ENCODE assay signal across 8 cellular contexts in genomic region chr1:45750298-45751038, GRCh38. TPM values are rescaled to one million over a fixed set of nuclear protein-coding genes. Genes with fewer than 3 reads are reported as not detected.
DNase-seq lines count a peak whose midpoint lies in the region; ATAC-seq and TF ChIP-seq lines count a peak whose summit lies in the region.

TSS of gene IPP (minus strand) at chr1:45750653. CDS start at chr1:45746411, 4,242 bp downstream.

- no peaks in the 10 kb centered on the region for H4K20me1 ChIP-seq in DND-41 (ENCODE audit: insufficient read depth, low read length)

- whole genome bisulfite sequencing in esophagus muscularis mucosa: under 1% methylated on average over 36 of the region's 58 CpGs

- H2AFZ ChIP-seq in DND-41 (ENCODE audit: low read depth, low read length): peak within 1 kb of the TSS; percentile 70

- peak; percentile 96 for DNase-seq in DND-41
- peak; percentile 90 to 98 (median 98) for DNase-seq in Peyer's patch
- DNase-seq in activated T-cell treated with anti-CD3 and anti-CD28 coated beads, Interleukin-2, amount 50 U/mL, for 48 hours: peak; percentile 97 to 98
- DNase-seq in esophagus muscularis mucosa (ENCODE audit: extremely low spot score): peak; percentile 98
- DNase-seq in myocyte (ENCODE audit: low read depth): peak; percentile 98
- peak; percentile 93 to 96 for DNase-seq in stimulated activated CD8-positive, alpha-beta memory T cell treated with anti-CD3 and anti-CD28 coated beads, Interleukin-7, amount 100 ng/mL, for 48 hours (ENCODE audit: extremely low read depth in 1 of 2, low read depth in 1 of 2)

- TF ChIP-seq CTCF in DND-41 (IDR thresholded peaks at IDR 0.05; ENCODE audit: borderline replicate concordance, extremely low read depth, low read length, poor library complexity, severe bottlenecking) (peak; percentile 45), Peyer's patch (IDR thresholded peaks at IDR 0.05) (peak in 3 of 6 experiments; percentile 21 to 38 (median 31)), esophagus muscularis mucosa (IDR thresholded peaks at IDR 0.05) (peak; percentile 22 to 44 (median 33))

- H3K4me3 ChIP-seq in DND-41 (ENCODE audit: low read depth in 1 of 2, low read length in 2 of 2) (peak within 1 kb of the TSS; percentile 40 to 60; a peak in 3 of 4 replicates), Peyer's patch (peak within 1 kb of the TSS; percentile 43 to 75 (median 61)), esophagus muscularis mucosa (peak within 1 kb of the TSS; percentile 68 to 70 (median 68))

- intact Hi-C loops in esophagus muscularis mucosa (cut with DNase I): loop anchor here (2.0 to 10.0 kb wide), 2 partner anchors 54 to 114 kb away; no protein-coding TSS in a partner anchor

- peaks cover 27% of the 10 kb centered on the region for H3K4me1 ChIP-seq in DND-41 (ENCODE audit: insufficient read depth, low read length)
- peaks cover 0 to 10% (median 0%) of the 10 kb centered on the region in 4 donors for H3K4me1 ChIP-seq in Peyer's patch
- H3K4me1 ChIP-seq in esophagus muscularis mucosa: peaks cover 7 to 34% (median 29%) of the 10 kb centered on the region in 4 donors

- TF ChIP-seq EP300 in esophagus muscularis mucosa (IDR thresholded peaks at IDR 0.05): no peak

- TF ChIP-seq POLR2A in Peyer's patch (IDR thresholded peaks at IDR 0.05) (peak; percentile 93 to 94), esophagus muscularis mucosa (IDR thresholded peaks at IDR 0.05; ENCODE audit: low read depth) (peak; percentile 93)

- peak; percentile 89 for ATAC-seq in DND-41 (ENCODE audit: insufficient read depth, low read depth)
- peak; percentile 91 for ATAC-seq in GM21737 (IDR thresholded peaks at IDR 0.05; ENCODE audit: unreplicated experiment)

- H3K27me3 ChIP-seq in DND-41 (ENCODE audit: insufficient read depth, low read length, poor library complexity) (no peaks in the 10 kb centered on the region), Peyer's patch (no peaks in the 10 kb centered on the region), esophagus muscularis mucosa (no peaks in the 10 kb centered on the region)

- H3K36me3 ChIP-seq in DND-41 (ENCODE audit: insufficient read depth, low read length): peaks cover 4% of the 10 kb centered on the region; the same call in 1 of the 2 replicates
- no peaks in the 10 kb centered on the region for H3K36me3 ChIP-seq in KOPT-K1 (ENCODE audit: insufficient read depth, low read length)
- no peaks in the 10 kb centered on the region for H3K36me3 ChIP-seq in Peyer's patch
- peaks cover 0 to 7% (median 3%) of the 10 kb centered on the region in 4 donors for H3K36me3 ChIP-seq in esophagus muscularis mucosa

- peak within 1 kb of the TSS; percentile 76 for H3K4me2 ChIP-seq in DND-41 (ENCODE audit: insufficient read depth, low read length)

- peaks cover 15% of the 10 kb centered on the region for H3K79me2 ChIP-seq in DND-41 (ENCODE audit: insufficient read depth, low read length)

- peak within 1 kb of the TSS; percentile 69 for H3K9ac ChIP-seq in DND-41 (ENCODE audit: low read depth, low read length)

- H3K27ac ChIP-seq in DND-41 (ENCODE audit: low read length) (peak within 1 kb of the TSS; percentile 84), KOPT-K1 (ENCODE audit: low read depth, low read length, poor library complexity, severe bottlenecking) (peak within 1 kb of the TSS; percentile 91), Peyer's patch (peak within 1 kb of the TSS; percentile 82 to 98 (median 95)), esophagus muscularis mucosa (replicated peaks in 1 of 4) (peak within 1 kb of the TSS; percentile 89 to 97 (median 96))

- peaks cover 19% of the 10 kb centered on the region for H3K9me3 ChIP-seq in DND-41 (ENCODE audit: insufficient read depth, low read length, severe bottlenecking)
- H3K9me3 ChIP-seq in KOPT-K1 (ENCODE audit: insufficient read depth, low read length, poor library complexity, severe bottlenecking): peaks cover 27% of the 10 kb centered on the region
- H3K9me3 ChIP-seq in Peyer's patch: peaks cover 0 to 3% (median 0%) of the 10 kb centered on the region in 4 donors
- H3K9me3 ChIP-seq in esophagus muscularis mucosa: peaks cover 0 to 4% (median 0%) of the 10 kb centered on the region in 4 donors

RNA-seq across cellular contexts. Expression of gene IPP, which starts in this region (rescaled TPM):
- total RNA-seq in Peyer's patch: 10 to 100 TPM in 3 of 4 donors, 1 to 10 TPM in 1; 8.9 to 17.2 (median 12.1) TPM
- total RNA-seq in esophagus muscularis mucosa: 10 to 100 TPM in 2 of 4 donors, 1 to 10 TPM in 2; 6.0 to 14.1 (median 10.7) TPM
- 13.7 and 18.4 TPM in 2 replicates for total RNA-seq in myocyte
- polyA plus RNA-seq in myocyte (2012): 16.8 TPM

Comparison
In these comparisons a context has a peak if more than half of its experiments do, and no peak if none do; other contexts are left out.
1. Peak in every context shown above with its lines: DNase-seq, ATAC-seq, H3K4me3 ChIP-seq and H3K27ac ChIP-seq.